In the genomic region with DNA sequence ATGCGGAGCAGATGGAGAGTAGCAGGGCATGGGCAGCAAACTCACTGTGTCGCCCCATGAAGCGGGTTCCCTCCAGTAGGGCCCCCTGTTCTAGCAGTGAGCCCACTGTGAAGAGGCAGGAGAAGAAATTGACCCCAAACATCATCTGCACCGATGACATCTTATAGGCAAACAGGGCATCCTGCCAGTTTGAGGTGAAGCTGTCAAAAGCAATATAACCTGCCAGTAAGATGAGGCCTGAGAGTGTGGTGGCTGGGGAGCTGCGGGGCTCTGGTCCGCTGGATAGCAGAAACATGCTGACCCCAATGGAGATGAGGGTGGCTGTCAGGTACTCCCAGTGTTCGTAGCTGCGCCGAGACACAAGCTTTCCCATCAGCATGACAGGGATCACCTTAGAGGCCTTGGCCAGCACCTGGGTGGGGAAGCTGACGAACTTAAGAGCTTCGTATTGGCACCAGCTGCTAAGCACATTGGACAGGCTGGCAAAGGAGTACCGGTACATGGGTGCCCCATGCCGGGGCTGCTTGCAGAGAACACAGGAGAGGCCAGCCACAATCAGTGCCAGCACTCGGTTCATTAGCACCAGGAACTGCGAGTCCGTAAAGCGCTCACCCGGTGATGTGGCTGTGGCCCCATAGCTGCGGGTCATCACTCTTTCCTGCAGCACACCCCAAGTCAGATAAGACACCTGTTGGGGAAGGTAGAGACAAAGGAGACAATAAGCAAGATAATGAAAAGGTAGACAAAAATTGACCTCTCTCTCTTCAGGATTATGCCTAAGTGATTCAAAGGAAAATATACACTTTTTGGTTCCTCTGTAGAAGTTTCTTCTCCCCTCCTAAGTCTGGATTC, we compare ENCODE assay signal across 9 cellular contexts. TPM values are rescaled to one million over a fixed set of nuclear protein-coding genes. Genes with fewer than 3 reads are reported as not detected.
A peak's percentile ranks its signal among the peaks of the same experiment; 100 is the strongest.
DNase-seq lines count a peak whose midpoint lies in the region; ATAC-seq, FAIRE-seq and TF ChIP-seq lines count a peak whose summit lies in the region.
"Had no signal": no experiment of that assay in that cellular context is flagged by ENCODE, and none has a peak within 500 bp of the region (broad histone marks: within the 10 kb centered on the region; RNA-seq: fewer than 3 reads in every experiment).

No MANE protein-coding gene starts in this region.

- intact Hi-C loops in endothelial cell of umbilical vein (cut with micrococcal nuclease) = no loop called here

- H3K9me3 ChIP-seq in endothelial cell of umbilical vein (replicated peaks; ENCODE audit: control insufficient read depth, insufficient read depth, low read length) = no peaks in the 10 kb centered on the region

- peak; percentile 4 to 5 for ATAC-seq in activated CD4-positive, CD25-positive, alpha-beta regulatory T cell treated with anti-CD3 and anti-CD28 coated beads, Interleukin-2, amount 50 U/mL, for 24 hours
- ATAC-seq in SK-N-SH treated with all-trans-retinoic acid at 6 μM for 48 hours (peak; percentile 4), HG02759 (IDR thresholded peaks at IDR 0.05; ENCODE audit: unreplicated experiment) (no peak), HG03108 (IDR thresholded peaks at IDR 0.05; ENCODE audit: unreplicated experiment) (no peak)
- no peak for ATAC-seq in stimulated activated memory B cell treated with anti-CD40 and anti-IgM and Interleukin-4, amounts not matched to agents 10 μg/mL and 1 μg/mL and 100 μg/mL, for 72 hours

- H3K27me3 Mint-ChIP-seq in stimulated activated memory B cell treated with anti-CD40 and anti-IgM and Interleukin-4, amounts not matched to agents 10 μg/mL and 1 μg/mL and 100 μg/mL, for 72 hours = no peaks in the 10 kb centered on the region

- H2AFZ ChIP-seq in endothelial cell of umbilical vein (ENCODE audit: low read depth, low read length) = no peak overlapping the region

- peaks cover 2% of the 10 kb centered on the region for H4K20me1 ChIP-seq in endothelial cell of umbilical vein (replicated peaks; ENCODE audit: control insufficient read depth, extremely low read depth, insufficient read depth, low read length)

- peaks cover 85% of the 10 kb centered on the region for H3K36me3 Mint-ChIP-seq in stimulated activated memory B cell treated with anti-CD40 and anti-IgM and Interleukin-4, amounts not matched to agents 10 μg/mL and 1 μg/mL and 100 μg/mL, for 72 hours

- CTCF ChIA-PET in endothelial cell of umbilical vein (lab: Charles Lee) = interaction anchor here (0.8 to 3.3 kb wide), 5 partner anchors 8 to 82 kb away, joined by 3 to 38 read pairs (median 17); a partner anchor contains a TSS

- no peaks in the 10 kb centered on the region for H3K27me3 ChIP-seq in endothelial cell of umbilical vein (ENCODE audit: control insufficient read depth in 2 of 2, insufficient read depth in 2 of 2, low read length in 2 of 2)

- POLR2A ChIA-PET in endothelial cell of umbilical vein (lab: Charles Lee) = interaction anchor here (2.9 kb wide), 1 partner anchor 8 kb away, joined by 49 read pairs; a partner anchor contains a TSS

- peak; percentile 26 for FAIRE-seq in endothelial cell of umbilical vein (lab: Jason Lieb, UNC)

- no peak overlapping the region for H3K9ac ChIP-seq in endothelial cell of umbilical vein (replicated peaks; ENCODE audit: extremely low read depth, insufficient read depth, low read length)

- H3K4me1 ChIP-seq in endothelial cell of umbilical vein (ENCODE audit: control insufficient read depth, extremely low read depth, insufficient read depth, low read length) = peaks cover 19% of the 10 kb centered on the region

- peaks cover 43% of the 10 kb centered on the region for H3K79me2 ChIP-seq in endothelial cell of umbilical vein (ENCODE audit: control insufficient read depth, insufficient read depth, low read length)

- dilution Hi-C loops in endothelial cell of umbilical vein (cut with MboI; ENCODE audit: extremely low pct_ligation_motif_present, low sequenced_read_pairs) = no loop called here

- H3K36me3 ChIP-seq in endothelial cell of umbilical vein (ENCODE audit: control insufficient read depth in 2 of 2, extremely low read depth in 1 of 2, insufficient read depth in 2 of 2, low read length in 2 of 2) = peaks cover 34 to 55% of the 10 kb centered on the region in 2 experiments

- TF ChIP-seq POLR2A in endothelial cell of umbilical vein (IDR thresholded peaks at IDR 0.05; ENCODE audit: low read depth, low read length) = peak; percentile 53

- H3K27ac ChIP-seq in endothelial cell of umbilical vein (ENCODE audit: insufficient read depth, low read depth, low read length) = no peak overlapping the region

- H3K4me1 Mint-ChIP-seq in stimulated activated memory B cell treated with anti-CD40 and anti-IgM and Interleukin-4, amounts not matched to agents 10 μg/mL and 1 μg/mL and 100 μg/mL, for 72 hours = peaks cover 83% of the 10 kb centered on the region

- peak overlapping the region; percentile 98 for H3K27ac Mint-ChIP-seq in stimulated activated memory B cell treated with anti-CD40 and anti-IgM and Interleukin-4, amounts not matched to agents 10 μg/mL and 1 μg/mL and 100 μg/mL, for 72 hours

- H3K4me2 ChIP-seq in endothelial cell of umbilical vein (ENCODE audit: insufficient read depth, low read length) = peak overlapping the region; percentile 63

- no peak overlapping the region for H3K4me3 ChIP-seq in endothelial cell of umbilical vein (replicated peaks in 1 of 3; ENCODE audit: insufficient read depth in 1 of 3, low read depth in 1 of 3, low read length in 3 of 3)

- no peaks in the 10 kb centered on the region for H3K9me3 Mint-ChIP-seq in stimulated activated memory B cell treated with anti-CD40 and anti-IgM and Interleukin-4, amounts not matched to agents 10 μg/mL and 1 μg/mL and 100 μg/mL, for 72 hours

- no TSS peak for BruUV-seq in endothelial cell of umbilical vein (replicated peaks; lab: Mats Ljungman, UMichigan)

- peak overlapping the region; percentile 87 for H3K4me3 Mint-ChIP-seq in stimulated activated memory B cell treated with anti-CD40 and anti-IgM and Interleukin-4, amounts not matched to agents 10 μg/mL and 1 μg/mL and 100 μg/mL, for 72 hours

- no peak for TF ChIP-seq CTCF in endothelial cell of umbilical vein (IDR thresholded peaks at IDR 0.05; ENCODE audit: extremely low read depth in 1 of 2, insufficient read depth in 1 of 2, low read depth in 1 of 2, low read length in 2 of 2)

- no peaks in the 10 kb centered on the region for H3K9me1 ChIP-seq in endothelial cell of umbilical vein (replicated peaks; ENCODE audit: control insufficient read depth, extremely low read depth, insufficient read depth, low read length)

- DNase-seq in activated CD4-positive, CD25-positive, alpha-beta regulatory T cell treated with anti-CD3 and anti-CD28 coated beads, Interleukin-2, amount 50 U/mL, for 72 hours = no peak
- DNase-seq in endothelial cell of umbilical vein (ENCODE audit: low read depth, low spot score) (no peak), putamen (ENCODE audit: low spot score) (no peak)

RNA-seq across cellular contexts. Expression of a gene that starts 2.1 kb away (rescaled TPM):
- 53.4 and 53.9 TPM in 2 replicates for total RNA-seq in endothelial cell of umbilical vein
- polyA plus RNA-seq in endothelial cell of umbilical vein = 112 and 148 TPM in 2 replicates
- polyA plus RNA-seq in endothelial cell of umbilical vein (2011; cell fraction: cytosol; rRNA removed) = 76.0 and 79.0 TPM in 2 replicates
- 74.2 and 86.3 TPM in 2 replicates for polyA plus RNA-seq in endothelial cell of umbilical vein (2011; cell fraction: nucleus; rRNA removed)
- polyA plus RNA-seq in endothelial cell of umbilical vein (2012) = 52.5 and 55.0 TPM in 2 replicates
- 78.2 and 84.1 TPM in 2 replicates for polyA minus RNA-seq in endothelial cell of umbilical vein
- 35.8 TPM for polyA minus RNA-seq in endothelial cell of umbilical vein (2011; cell fraction: cytosol; rRNA and poly(A)+ RNA removed)
- polyA minus RNA-seq in endothelial cell of umbilical vein (2011; cell fraction: nucleus; rRNA and poly(A)+ RNA removed) = 14.9 and 16.5 TPM in 2 replicates

RNA-seq across cellular contexts. Expression of a gene that starts 8.3 kb away (rescaled TPM):
- total RNA-seq in endothelial cell of umbilical vein = 1,088 and 1,201 TPM in 2 replicates
- polyA plus RNA-seq in endothelial cell of umbilical vein = 557 and 824 TPM in 2 replicates
- polyA plus RNA-seq in endothelial cell of umbilical vein (2011; cell fraction: cytosol; rRNA removed) = 942 and 1,041 TPM in 2 replicates
- polyA plus RNA-seq in endothelial cell of umbilical vein (2011; cell fraction: nucleus; rRNA removed) = 609 and 717 TPM in 2 replicates
- polyA plus RNA-seq in endothelial cell of umbilical vein (2012) = 1,037 and 1,473 TPM in 2 replicates
- polyA minus RNA-seq in endothelial cell of umbilical vein = 861 and 862 TPM in 2 replicates
- polyA minus RNA-seq in endothelial cell of umbilical vein (2011; cell fraction: cytosol; rRNA and poly(A)+ RNA removed) = 534 TPM
- polyA minus RNA-seq in endothelial cell of umbilical vein (2011; cell fraction: nucleus; rRNA and poly(A)+ RNA removed) = 163 and 218 TPM in 2 replicates

RNA-seq across cellular contexts. Expression of a gene that starts 10.2 kb away (rescaled TPM):
- 15.6 and 19.0 TPM in 2 replicates for total RNA-seq in endothelial cell of umbilical vein
- polyA plus RNA-seq in endothelial cell of umbilical vein = 22.6 and 25.8 TPM in 2 replicates
- polyA plus RNA-seq in endothelial cell of umbilical vein (2011; cell fraction: cytosol; rRNA removed) = 14.6 and 17.7 TPM in 2 replicates
- 13.9 and 14.2 TPM in 2 replicates for polyA plus RNA-seq in endothelial cell of umbilical vein (2011; cell fraction: nucleus; rRNA removed)
- 10.0 and 15.1 TPM in 2 replicates for polyA plus RNA-seq in endothelial cell of umbilical vein (2012)
- polyA minus RNA-seq in endothelial cell of umbilical vein = 7.1 and 11.1 TPM in 2 replicates
- polyA minus RNA-seq in endothelial cell of umbilical vein (2011; cell fraction: cytosol; rRNA and poly(A)+ RNA removed) = 4.9 TPM
- 4.3 and 11.1 TPM in 2 replicates for polyA minus RNA-seq in endothelial cell of umbilical vein (2011; cell fraction: nucleus; rRNA and poly(A)+ RNA removed)

RNA-seq across cellular contexts. Expression of a gene that starts 15.1 kb away (rescaled TPM):
- total RNA-seq in endothelial cell of umbilical vein = 0.07 TPM in 1 of 2 replicates, not detected in the other
- 0.03 and 0.05 TPM in 2 replicates for polyA plus RNA-seq in endothelial cell of umbilical vein
- not detected in 2 replicates for polyA plus RNA-seq in endothelial cell of umbilical vein (2011; cell fraction: cytosol; rRNA removed)
- 0.03 and 0.05 TPM in 2 replicates for polyA plus RNA-seq in endothelial cell of umbilical vein (2011; cell fraction: nucleus; rRNA removed)
- polyA plus RNA-seq in endothelial cell of umbilical vein (2012) = 0.23 and 0.27 TPM in 2 replicates
- polyA minus RNA-seq in endothelial cell of umbilical vein = 0.24 TPM in 1 of 2 replicates, not detected in the other
- not detected for polyA minus RNA-seq in endothelial cell of umbilical vein (2011; cell fraction: cytosol; rRNA and poly(A)+ RNA removed)
- polyA minus RNA-seq in endothelial cell of umbilical vein (2011; cell fraction: nucleus; rRNA and poly(A)+ RNA removed) = not detected in 2 replicates
- total RNA-seq: LHCN-M2 had no signal

RNA-seq across cellular contexts. Expression of a gene that starts 31.8 kb away (rescaled TPM):
- total RNA-seq in endothelial cell of umbilical vein = 202 and 219 TPM in 2 replicates
- polyA plus RNA-seq in endothelial cell of umbilical vein = 539 and 592 TPM in 2 replicates
- 283 and 310 TPM in 2 replicates for polyA plus RNA-seq in endothelial cell of umbilical vein (2011; cell fraction: cytosol; rRNA removed)
- 598 and 634 TPM in 2 replicates for polyA plus RNA-seq in endothelial cell of umbilical vein (2011; cell fraction: nucleus; rRNA removed)
- 223 and 254 TPM in 2 replicates for polyA plus RNA-seq in endothelial cell of umbilical vein (2012)
- 472 and 495 TPM in 2 replicates for polyA minus RNA-seq in endothelial cell of umbilical vein
- polyA minus RNA-seq in endothelial cell of umbilical vein (2011; cell fraction: cytosol; rRNA and poly(A)+ RNA removed) = 35.7 TPM
- polyA minus RNA-seq in endothelial cell of umbilical vein (2011; cell fraction: nucleus; rRNA and poly(A)+ RNA removed) = 135 and 171 TPM in 2 replicates

Comparison
In these comparisons a context has a peak if more than half of its experiments do, and no peak if none do; other contexts are left out.
1. ATAC-seq: peak in activated CD4-positive, CD25-positive, alpha-beta regulatory T cell treated with anti-CD3 and anti-CD28 coated beads, Interleukin-2, amount 50 U/mL, for 24 hours (2 of 2) and SK-N-SH treated with all-trans-retinoic acid at 6 μM for 48 hours (single experiment); none in stimulated activated memory B cell treated with anti-CD40 and anti-IgM and Interleukin-4, amounts not matched to agents 10 μg/mL and 1 μg/mL and 100 μg/mL, for 72 hours (single experiment), HG02759 (single experiment) and HG03108 (single experiment).